ENCODE assay signal across 27 cellular contexts in the genomic region with DNA sequence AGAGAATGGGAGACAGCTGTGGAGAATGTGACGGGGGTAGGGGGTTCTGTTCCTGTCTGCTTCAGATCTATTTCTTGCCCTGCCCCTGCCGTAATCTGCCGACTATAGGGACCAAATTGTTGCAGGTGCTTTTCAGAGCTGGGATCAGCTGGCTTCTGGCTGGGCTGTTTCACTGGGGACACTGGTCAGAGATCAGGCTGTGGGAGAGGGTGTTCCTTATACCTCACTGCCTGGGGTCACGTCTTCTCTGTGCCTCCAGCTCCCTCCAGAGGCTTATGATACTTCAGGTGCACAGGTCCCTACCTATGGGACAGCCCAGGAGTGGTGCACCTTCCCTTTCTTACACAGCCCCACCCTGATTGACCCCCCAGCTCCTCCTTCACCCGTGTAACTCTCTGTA.
DNase-seq lines count a peak whose midpoint lies in the region; ATAC-seq and TF ChIP-seq lines count a peak whose summit lies in the region.
"Had no signal": no experiment of that assay in that cellular context is flagged by ENCODE, and none has a peak within 500 bp of the region (broad histone marks: within the 10 kb centered on the region; RNA-seq: fewer than 3 reads in every experiment).

No MANE protein-coding gene starts in this region.

- no peaks in the 10 kb centered on the region for H3K79me1 ChIP-seq in mesenchymal stem cell (replicated peaks; ENCODE audit: low read length, poor library complexity, severe bottlenecking)

- no peak overlapping the region for H2BK12ac ChIP-seq in mesenchymal stem cell (ENCODE audit: low read length in 2 of 2)

- no peak overlapping the region for H2AFZ ChIP-seq in mesenchymal stem cell (ENCODE audit: low read depth, low read length)

- H4K91ac ChIP-seq in mesenchymal stem cell (ENCODE audit: low read length): no peak overlapping the region

- no peak overlapping the region for H3K14ac ChIP-seq in mesenchymal stem cell (ENCODE audit: low read length in 2 of 2)

- H2BK15ac ChIP-seq in mesenchymal stem cell (ENCODE audit: low read depth, poor library complexity, severe bottlenecking): no peak overlapping the region

- no peak overlapping the region for H2AK5ac ChIP-seq in mesenchymal stem cell (ENCODE audit: low read length, severe bottlenecking)

- H3K4me2 ChIP-seq in mesenchymal stem cell (ENCODE audit: low read length, poor library complexity, severe bottlenecking): no peak overlapping the region

- H3K23ac ChIP-seq in mesenchymal stem cell (ENCODE audit: low read length in 2 of 2): no peak overlapping the region

- no peaks in the 10 kb centered on the region for H3K27me3 ChIP-seq in upper lobe of right lung
- no peaks in the 10 kb centered on the region for H3K27me3 ChIP-seq in mesenchymal stem cell (ENCODE audit: control insufficient read depth in 1 of 2, insufficient read depth in 1 of 2, low read length in 2 of 2)
- H3K27me3 ChIP-seq: cardiac muscle cell, heart left ventricle had no signal

- H3K9ac ChIP-seq in mesenchymal stem cell (ENCODE audit: low read length): no peak overlapping the region

- DNase-seq in NCI-H82 (lab: John Stamatoyannopoulos, UW) (peak; percentile 17), NCI-H82 treated with DMSO at 0.1 percent for 48 hours (lab: John Stamatoyannopoulos, UW; ENCODE audit: unreplicated experiment) (no peak), dermis microvascular lymphatic vessel endothelial cell (ENCODE audit: low read depth in 2 of 2) (peak; percentile 1 to 20), iPS-NIHi7 (ENCODE audit: extremely low spot score) (peak; percentile 72), upper lobe of right lung (no peak), NCI-H2196 treated with DMSO at 0.1 percent for 48 hours (lab: John Stamatoyannopoulos, UW; ENCODE audit: unreplicated experiment) (no peak), mesenchymal stem cell (no peak)
- DNase-seq: activated B cell treated with CpG ODN at 0.5 μM for 24 hours; AML-193; aorta; CD8-positive, alpha-beta T cell; cortex of kidney; DMS53; GDM1; heart left ventricle; HFFc6; KBM-7; lower lobe of right lung; NCI-H146; NCI-H2171 treated with DMSO at 0.1 percent for 48 hours; OCI-M1; posterior cingulate gyrus; Right ventricle myocardium superior; T-helper 9 cell had no signal

- no peak for TF ChIP-seq CTCF in upper lobe of right lung (IDR thresholded peaks at IDR 0.05)

- no peak overlapping the region for H3K18ac ChIP-seq in mesenchymal stem cell (ENCODE audit: low read depth in 1 of 2, low read length in 2 of 2)

- H3K4me1 ChIP-seq in upper lobe of right lung (no peaks in the 10 kb centered on the region), mesenchymal stem cell (ENCODE audit: control insufficient read depth, insufficient read depth, low read depth, low read length) (no peaks in the 10 kb centered on the region)
- H3K4me1 ChIP-seq: heart left ventricle, lower lobe of right lung had no signal

- H3K36me3 ChIP-seq in upper lobe of right lung: no peaks in the 10 kb centered on the region
- H3K36me3 ChIP-seq in mesenchymal stem cell (ENCODE audit: control insufficient read depth in 1 of 2, insufficient read depth in 2 of 2, low read depth in 1 of 2, low read length in 2 of 2): no peaks in the 10 kb centered on the region
- H3K36me3 ChIP-seq: cardiac muscle cell, heart left ventricle, lower lobe of right lung had no signal

- intact Hi-C loops in upper lobe of right lung (cut with DNase I): no loop called here

- no peaks in the 10 kb centered on the region for H3K9me3 ChIP-seq in upper lobe of right lung
- no peaks in the 10 kb centered on the region for H3K9me3 ChIP-seq in mesenchymal stem cell (ENCODE audit: control insufficient read depth, low read length)
- H3K9me3 ChIP-seq: lower lobe of right lung had no signal

- no peak overlapping the region for H2BK5ac ChIP-seq in mesenchymal stem cell (ENCODE audit: low read depth, low read length, poor library complexity, severe bottlenecking)

- no peak overlapping the region for H3K4me3 ChIP-seq in upper lobe of right lung
- no peak overlapping the region for H3K4me3 ChIP-seq in mesenchymal stem cell (ENCODE audit: insufficient read depth in 1 of 2, low read depth in 1 of 2, low read length in 2 of 2)
- H3K4me3 ChIP-seq: cardiac muscle cell, heart left ventricle, lower lobe of right lung had no signal

- H2BK120ac ChIP-seq in mesenchymal stem cell (ENCODE audit: low read depth, low read length): no peak overlapping the region

- ATAC-seq in upper lobe of right lung: peak; percentile 58
- no peak for ATAC-seq in HG03571 (IDR thresholded peaks at IDR 0.05; ENCODE audit: unreplicated experiment)
- ATAC-seq: activated T-helper 17 cell treated with anti-CD3 and anti-CD28 coated beads, Interleukin-2, amount 50 U/mL, for 72 hours; CD8-positive, alpha-beta T cell; heart left ventricle had no signal

- no peak overlapping the region for H3K4ac ChIP-seq in mesenchymal stem cell (ENCODE audit: low read depth in 1 of 2, low read length in 2 of 2)

- H3K27ac ChIP-seq in upper lobe of right lung (no peak overlapping the region), mesenchymal stem cell (ENCODE audit: low read length, poor library complexity, severe bottlenecking) (no peak overlapping the region)
- H3K27ac ChIP-seq: cardiac muscle cell, heart left ventricle, lower lobe of right lung had no signal

- H4K8ac ChIP-seq in mesenchymal stem cell (ENCODE audit: low read length): no peak overlapping the region

- 56% methylated on average over 4 of the region's 5 CpGs for WGBS in mesenchymal stem cell

Comparison
In these comparisons a context has a peak if more than half of its experiments do, and no peak if none do; other contexts are left out.
1. DNase-seq: peak in NCI-H82 (single experiment), dermis microvascular lymphatic vessel endothelial cell (2 of 2) and iPS-NIHi7 (single experiment); none in NCI-H82 treated with DMSO at 0.1 percent for 48 hours (single experiment), upper lobe of right lung (single experiment), NCI-H2196 treated with DMSO at 0.1 percent for 48 hours (single experiment) and mesenchymal stem cell (single experiment).